13 cellular contexts compared by ENCODE assay signal in the genomic region with DNA sequence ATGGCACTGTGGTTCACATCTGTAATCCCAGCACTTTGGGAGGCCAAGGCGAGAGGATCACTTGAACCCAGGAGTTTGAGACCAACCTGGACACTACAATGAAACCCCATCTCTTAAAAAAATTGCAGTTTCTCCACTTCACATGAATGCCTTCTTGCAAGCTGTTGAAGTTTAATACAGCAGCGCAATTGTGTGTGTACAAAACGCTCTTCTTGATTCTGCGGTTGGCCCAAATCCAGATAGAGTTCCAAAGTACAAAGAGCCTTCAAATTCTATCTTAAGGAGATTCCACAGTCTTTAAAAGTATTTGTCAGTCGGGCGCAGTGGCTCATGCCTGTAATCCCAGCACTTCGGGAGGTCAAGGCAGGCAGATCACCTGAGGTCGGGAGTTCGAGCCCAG. TPM values are rescaled to one million over a fixed set of nuclear protein-coding genes. Genes with fewer than 3 reads are reported as not detected.
"Had no signal": no experiment of that assay in that cellular context is flagged by ENCODE, and none has a peak within 500 bp of the region (broad histone marks: within the 10 kb centered on the region; RNA-seq: fewer than 3 reads in every experiment).

No MANE protein-coding gene starts in this region.

- H3K9me3 Mint-ChIP-seq: HFFc6, IgD-negative memory B cell had no signal

- H3K36me3 ChIP-seq: HAP-1 had no signal

- H3K27me3 Mint-ChIP-seq: IgD-negative memory B cell had no signal

- H3K4me3 ChIP-seq: GM23248, HAP-1 had no signal

- H3K9me3 ChIP-seq: HAP-1 had no signal

- H3K4me1 ChIP-seq: HAP-1 had no signal

- H3K27ac Mint-ChIP-seq: HFFc6, IgD-negative memory B cell had no signal

- DNase-seq: GM23248, GOT3, H7, HFFc6, KBM-7 had no signal

- ATAC-seq: HCT116, HepG2 had no signal

- H3K4me3 Mint-ChIP-seq: HFFc6, IgD-negative memory B cell had no signal

- H3K27ac ChIP-seq: GM23248, HL-60, KMS-11 had no signal

- H3K36me3 Mint-ChIP-seq: IgD-negative memory B cell had no signal

RNA-seq across cellular contexts. Expression of a gene that starts 45.9 kb away (rescaled TPM):
- total RNA-seq: GM23248, H4, HepG2, HFFc6, HT1080 had no signal
